18 cellular contexts compared by ENCODE assay signal in the genomic region with DNA sequence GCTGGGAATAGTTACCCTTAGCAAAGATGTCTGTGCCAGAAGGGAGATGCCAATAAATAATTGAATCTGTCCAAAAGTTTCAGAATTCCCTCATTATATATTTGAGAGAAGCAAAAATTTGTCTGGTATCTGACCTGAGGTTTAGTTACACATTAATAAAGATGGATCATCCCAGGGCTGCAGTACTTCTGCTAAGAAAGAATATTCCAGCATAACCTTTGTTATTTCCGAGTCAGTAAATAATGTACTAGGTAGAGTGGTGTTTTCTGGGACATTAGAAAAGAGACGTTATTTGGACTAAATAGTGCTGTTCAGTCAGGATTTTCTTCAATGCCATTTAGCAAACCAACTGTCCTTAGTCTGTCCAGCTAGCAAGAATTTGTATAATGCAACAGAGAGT. TPM values are rescaled to one million over a fixed set of nuclear protein-coding genes. Genes with fewer than 3 reads are reported as not detected.
DNase-seq lines count a peak whose midpoint lies in the region; ATAC-seq, FAIRE-seq and TF ChIP-seq lines count a peak whose summit lies in the region.
"Had no signal": no experiment of that assay in that cellular context is flagged by ENCODE, and none has a peak within 500 bp of the region (broad histone marks: within the 10 kb centered on the region; RNA-seq: fewer than 3 reads in every experiment).

No MANE protein-coding gene starts in this region.

- in situ Hi-C loops in HAP-1 (cut with MboI; ENCODE audit: low sequenced_read_pairs), result no loop called here

- peak in 1 of 2 donors; percentile 6 for TF ChIP-seq RAD21 in liver (IDR thresholded peaks at IDR 0.05)

- CTCF ChIA-PET in CD4-positive, alpha-beta T cell (lab: Charles Lee), result no interaction called here

- POLR2A ChIA-PET in CD4-positive, alpha-beta T cell (lab: Charles Lee), result interaction anchor here (3.5 kb wide), 1 partner anchor 8 kb away, joined by 12 read pairs; no protein-coding TSS in a partner anchor

- no peaks in the 10 kb centered on the region for H3K27me3 Mint-ChIP-seq in CD4-positive, alpha-beta T cell
- no peaks in the 10 kb centered on the region for H3K27me3 Mint-ChIP-seq in central memory CD8-positive, alpha-beta T cell
- H3K27me3 Mint-ChIP-seq in stimulated activated memory B cell treated with anti-CD40 and anti-IgM and Interleukin-4, amounts not matched to agents 10 μg/mL and 1 μg/mL and 100 μg/mL, for 72 hours, result no peaks in the 10 kb centered on the region
- H3K27me3 Mint-ChIP-seq: stimulated activated naive CD8-positive, alpha-beta T cell treated with anti-CD3 and anti-CD28 coated beads, Interleukin-15, Interleukin-2, amounts not matched to agents 100 ng/mL and 50 ng/mL, for 24 hours had no signal

- no peak for FAIRE-seq in small intestine (lab: Jason Lieb, UNC)

- no peaks in the 10 kb centered on the region for H3K9me3 Mint-ChIP-seq in CD4-positive, alpha-beta T cell
- no peaks in the 10 kb centered on the region for H3K9me3 Mint-ChIP-seq in central memory CD8-positive, alpha-beta T cell
- H3K9me3 Mint-ChIP-seq in stimulated activated memory B cell treated with anti-CD40 and anti-IgM and Interleukin-4, amounts not matched to agents 10 μg/mL and 1 μg/mL and 100 μg/mL, for 72 hours, result no peaks in the 10 kb centered on the region
- H3K9me3 Mint-ChIP-seq: GM23338; stimulated activated naive CD8-positive, alpha-beta T cell treated with anti-CD3 and anti-CD28 coated beads, Interleukin-15, Interleukin-2, amounts not matched to agents 100 ng/mL and 50 ng/mL, for 24 hours; T-helper 1 cell treated with Interleukin-12 subunit alpha and Interleukin-12 subunit beta and Interleukin-4 antibody, amounts not matched to agents 30 μg/mL and 1 μg/mL, for 36 hours had no signal

- no peaks in the 10 kb centered on the region for H3K27me3 ChIP-seq in CD4-positive, alpha-beta T cell (ENCODE audit: control insufficient read depth, insufficient read depth, low read length)
- H3K27me3 ChIP-seq in liver (ENCODE audit: control insufficient read depth in 4 of 4, insufficient read depth in 4 of 4, low read length in 3 of 4) (no peaks in the 10 kb centered on the region), small intestine (ENCODE audit: control insufficient read depth in 2 of 2, insufficient read depth in 2 of 2, low read length in 2 of 2) (no peaks in the 10 kb centered on the region), HAP-1 (ENCODE audit: low read depth) (no peaks in the 10 kb centered on the region)

- DNase-seq in CD4-positive, alpha-beta T cell, result no peak
- no peak for DNase-seq in central memory CD8-positive, alpha-beta T cell (ENCODE audit: low spot score in 2 of 2)
- DNase-seq in small intestine, result peak; percentile 27
- no peak for DNase-seq in NCI-H1436 (lab: John Stamatoyannopoulos, UW)
- no peak for DNase-seq in SIG-M5 (lab: John Stamatoyannopoulos, UW)
- no peak for DNase-seq in HAP-1 (ENCODE audit: low spot score in 2 of 2)
- DNase-seq: activated CD4-positive, alpha-beta T cell treated with anti-CD3 and anti-CD28 coated beads for 1 hour; activated gamma-delta T cell treated with Interleukin-2 at 50 U/mL for 16 hours; erythroblast; GDM1; NCI-H2081; SHP77 treated with DMSO at 0.1 percent for 48 hours had no signal

- no peak for ATAC-seq in CD4-positive, alpha-beta T cell (ENCODE audit: poor library complexity)
- no peak for ATAC-seq in central memory CD8-positive, alpha-beta T cell (replicated peaks; ENCODE audit: extremely low read depth, poor library complexity, severe bottlenecking)
- ATAC-seq in stimulated activated memory B cell treated with anti-CD40 and anti-IgM and Interleukin-4, amounts not matched to agents 10 μg/mL and 1 μg/mL and 100 μg/mL, for 72 hours, result no peak
- ATAC-seq: GM23338 had no signal

- H3K9me3 ChIP-seq in CD4-positive, alpha-beta T cell (ENCODE audit: control insufficient read depth, low read length), result no peaks in the 10 kb centered on the region
- H3K9me3 ChIP-seq in liver (ENCODE audit: control insufficient read depth in 4 of 4, low read length in 3 of 4), result no peaks in the 10 kb centered on the region
- no peaks in the 10 kb centered on the region for H3K9me3 ChIP-seq in small intestine (ENCODE audit: control insufficient read depth, low read depth)
- H3K9me3 ChIP-seq in HAP-1, result no peaks in the 10 kb centered on the region
- H3K9me3 ChIP-seq: prostate gland had no signal

- intact Hi-C loops in CD4-positive, alpha-beta T cell (cut with DNase I, micrococcal nuclease), result loop anchor here in 1 of 2 experiments (5.0 kb wide), 1 partner anchor 108 kb away; no protein-coding TSS in a partner anchor

- peaks cover 21% of the 10 kb centered on the region for H3K36me3 Mint-ChIP-seq in CD4-positive, alpha-beta T cell (ENCODE audit: low read depth)
- peaks cover 6% of the 10 kb centered on the region for H3K36me3 Mint-ChIP-seq in central memory CD8-positive, alpha-beta T cell (ENCODE audit: insufficient read depth)
- no peaks in the 10 kb centered on the region for H3K36me3 Mint-ChIP-seq in stimulated activated memory B cell treated with anti-CD40 and anti-IgM and Interleukin-4, amounts not matched to agents 10 μg/mL and 1 μg/mL and 100 μg/mL, for 72 hours

- H3K36me3 ChIP-seq in liver (ENCODE audit: control insufficient read depth in 4 of 4, insufficient read depth in 3 of 4, low read depth in 1 of 4, low read length in 3 of 4) (no peaks in the 10 kb centered on the region), small intestine (ENCODE audit: control insufficient read depth in 2 of 2, insufficient read depth in 2 of 2, low read length in 2 of 2) (no peaks in the 10 kb centered on the region), HAP-1 (replicated peaks) (no peaks in the 10 kb centered on the region)
- H3K36me3 ChIP-seq: prostate gland had no signal

- peak overlapping the region; percentile 31 to 63 (median 54) for H3K4me3 ChIP-seq in liver (ENCODE audit: low read depth in 1 of 3, low read length in 3 of 3)
- no peak overlapping the region for H3K4me3 ChIP-seq in small intestine (ENCODE audit: low read depth in 1 of 2, low read length in 2 of 2)
- no peak overlapping the region for H3K4me3 ChIP-seq in HAP-1
- H3K4me3 ChIP-seq: prostate gland had no signal

- WGBS in liver, result 20% methylated on average over 2 of the region's 2 CpGs
- 12 to 47% (median 40%) methylated on average over 2 of the region's 2 CpGs for WGBS in small intestine, 3 donors

- peaks cover 16 to 67% (median 51%) of the 10 kb centered on the region in 4 donors for H3K4me1 ChIP-seq in liver (ENCODE audit: control insufficient read depth in 4 of 4, insufficient read depth in 4 of 4, low read length in 3 of 4)
- H3K4me1 ChIP-seq in small intestine (ENCODE audit: control insufficient read depth in 2 of 2, insufficient read depth in 1 of 2, low read depth in 1 of 2, low read length in 1 of 2), result peaks cover 9 to 18% of the 10 kb centered on the region in 2 donors
- H3K4me1 ChIP-seq in HAP-1, result peaks cover 24% of the 10 kb centered on the region

- H3K27ac ChIP-seq in CD4-positive, alpha-beta T cell (ENCODE audit: low read depth, low read length), result no peak overlapping the region
- H3K27ac ChIP-seq in liver (ENCODE audit: low read depth in 1 of 2, low read length in 2 of 2), result peak overlapping the region; percentile 71 to 80
- peak overlapping the region in 1 of 2 donors; percentile 52 for H3K27ac ChIP-seq in small intestine (ENCODE audit: low read depth in 1 of 2, low read length in 1 of 2)
- H3K27ac ChIP-seq: prostate gland had no signal

- H3K9ac ChIP-seq in liver (ENCODE audit: low read depth in 1 of 2, low read length in 2 of 2), result peak overlapping the region; percentile 41 to 65

- peak overlapping the region; percentile 57 for H3K27ac Mint-ChIP-seq in CD4-positive, alpha-beta T cell
- H3K27ac Mint-ChIP-seq in central memory CD8-positive, alpha-beta T cell (ENCODE audit: low read depth), result peak overlapping the region; percentile 62
- H3K27ac Mint-ChIP-seq in stimulated activated memory B cell treated with anti-CD40 and anti-IgM and Interleukin-4, amounts not matched to agents 10 μg/mL and 1 μg/mL and 100 μg/mL, for 72 hours, result no peak overlapping the region
- H3K27ac Mint-ChIP-seq: stimulated activated naive CD8-positive, alpha-beta T cell treated with anti-CD3 and anti-CD28 coated beads, Interleukin-15, Interleukin-2, amounts not matched to agents 100 ng/mL and 50 ng/mL, for 24 hours; T-helper 1 cell treated with Interleukin-12 subunit alpha and Interleukin-12 subunit beta and Interleukin-4 antibody, amounts not matched to agents 30 μg/mL and 1 μg/mL, for 36 hours had no signal

- H3K4me1 Mint-ChIP-seq in CD4-positive, alpha-beta T cell (ENCODE audit: low read depth), result peaks cover 78% of the 10 kb centered on the region
- H3K4me1 Mint-ChIP-seq in central memory CD8-positive, alpha-beta T cell, result peaks cover 61% of the 10 kb centered on the region
- H3K4me1 Mint-ChIP-seq in stimulated activated memory B cell treated with anti-CD40 and anti-IgM and Interleukin-4, amounts not matched to agents 10 μg/mL and 1 μg/mL and 100 μg/mL, for 72 hours, result peaks cover 65% of the 10 kb centered on the region

- H3K4me3 Mint-ChIP-seq in CD4-positive, alpha-beta T cell, result no peak overlapping the region
- H3K4me3 Mint-ChIP-seq in central memory CD8-positive, alpha-beta T cell, result no peak overlapping the region
- H3K4me3 Mint-ChIP-seq in stimulated activated memory B cell treated with anti-CD40 and anti-IgM and Interleukin-4, amounts not matched to agents 10 μg/mL and 1 μg/mL and 100 μg/mL, for 72 hours, result no peak overlapping the region
- H3K4me3 Mint-ChIP-seq: GM23338; stimulated activated naive CD8-positive, alpha-beta T cell treated with anti-CD3 and anti-CD28 coated beads, Interleukin-15, Interleukin-2, amounts not matched to agents 100 ng/mL and 50 ng/mL, for 24 hours; T-helper 1 cell treated with Interleukin-12 subunit alpha and Interleukin-12 subunit beta and Interleukin-4 antibody, amounts not matched to agents 30 μg/mL and 1 μg/mL, for 36 hours had no signal

- TF ChIP-seq CTCF in CD4-positive, alpha-beta T cell (IDR thresholded peaks at IDR 0.05), result no peak
- no peak for TF ChIP-seq CTCF in liver (IDR thresholded peaks at IDR 0.05; ENCODE audit: low read depth, low read length, missing input control)

TF ChIP-seq in liver, 16 proteins besides CTCF, POLR2A, EP300 and RAD21 (continues in another document):
- TF ChIP-seq FOXA1 (IDR thresholded peaks at IDR 0.05) (no peak), EGR1 (IDR thresholded peaks at IDR 0.05; ENCODE audit: low read depth in 2 of 2) (no peak), JUND (IDR thresholded peaks at IDR 0.05) (no peak), HNF4A (conservative IDR thresholded peaks at IDR 0.05) (peak; percentile 0 to 10)

RNA-seq across cellular contexts. Expression of a gene that starts 26.5 kb away (rescaled TPM):
- total RNA-seq in CD4-positive, alpha-beta T cell, result 100 to 1,000 TPM; 153 TPM
- 100 to 1,000 TPM in 1 of 2 donors, 10 to 100 TPM in 1; 95.5 to 142 TPM for total RNA-seq in liver
- polyA plus RNA-seq in liver (10 to 100 TPM; 62.2 to 71.3 TPM), small intestine (100 to 1,000 TPM; 158 to 262 (median 180) TPM)

Comparison
In these comparisons a context has a peak if more than half of its experiments do, and no peak if none do; other contexts are left out.
1. H3K4me3 ChIP-seq: peak in liver (3 of 3); none in small intestine (0 of 2) and HAP-1 (single experiment).